Comparison of ENCODE assay signal across 1 cellular context in the genomic region with DNA sequence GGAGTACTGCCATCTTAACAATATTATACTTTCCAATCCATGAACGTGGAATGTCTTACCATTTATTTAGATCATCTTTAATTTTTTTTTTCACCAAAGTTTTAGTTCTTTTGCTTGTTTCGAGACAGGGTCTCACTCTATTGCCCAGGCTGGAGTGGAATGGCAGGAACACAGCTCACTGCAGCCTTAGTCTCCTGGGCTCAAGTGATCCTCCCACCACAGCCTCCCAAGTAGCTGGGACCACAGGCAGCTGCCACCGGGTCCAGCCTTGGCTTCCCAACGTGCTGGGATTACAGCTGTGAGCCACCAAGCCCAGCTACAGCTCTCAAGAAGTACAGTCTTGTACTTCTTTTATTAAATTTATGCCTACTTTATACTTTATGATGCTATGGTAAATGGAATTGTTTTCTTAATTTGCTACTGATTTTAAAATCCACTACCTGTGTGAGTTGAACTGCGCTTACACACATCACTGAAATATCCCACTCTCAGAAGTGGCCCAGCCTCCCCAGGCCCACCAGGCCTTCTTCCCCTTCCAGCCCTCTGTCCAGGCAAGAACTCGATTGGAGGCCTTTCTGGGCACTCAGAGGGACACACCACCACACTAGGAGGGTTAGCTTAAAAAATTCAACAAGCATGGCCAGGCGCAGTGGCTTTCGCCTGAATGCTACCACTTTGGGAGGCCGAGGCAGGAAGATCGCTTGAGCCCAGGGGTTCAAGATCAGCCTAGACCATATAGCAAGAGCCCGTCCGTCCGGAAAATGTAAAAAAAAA.
TF ChIP-seq lines count a peak whose summit lies in the region.

No MANE protein-coding gene starts in this region.

TF ChIP-seq in liver, 16 proteins besides CTCF, POLR2A, EP300 and RAD21 (continued from another document):
- TF ChIP-seq MAX (IDR thresholded peaks at IDR 0.05) = no peak
- TF ChIP-seq TAF1 (conservative IDR thresholded peaks at IDR 0.05) = no peak
- TF ChIP-seq FOXA1 (IDR thresholded peaks at IDR 0.05) = no peak
TF ChIP-seq in liver: peak in this region for 0.
